Comparison of ENCODE assay signal across 42 cellular contexts in the genomic region with DNA sequence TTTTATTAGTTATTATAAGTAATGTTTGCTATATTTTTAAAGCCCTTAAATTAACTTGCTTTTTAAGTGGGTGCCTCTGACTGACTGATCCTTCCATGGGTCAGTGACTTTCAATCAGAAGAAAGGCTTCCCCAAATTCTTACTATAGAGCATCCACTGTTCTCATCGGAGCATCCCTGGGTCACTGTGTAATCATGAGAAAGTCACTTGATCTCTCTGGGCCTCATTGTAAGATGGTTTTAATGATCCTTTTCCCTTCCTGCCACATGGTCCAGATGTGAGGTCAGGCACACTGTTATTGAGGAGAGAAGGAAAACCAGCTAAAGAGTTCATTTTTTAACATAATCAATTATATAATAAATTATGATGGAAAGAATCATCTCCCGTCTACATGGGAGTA. TPM values are rescaled to one million over a fixed set of nuclear protein-coding genes. Genes with fewer than 3 reads are reported as not detected.
"Had no signal": no experiment of that assay in that cellular context is flagged by ENCODE, and none has a peak within 500 bp of the region (broad histone marks: within the 10 kb centered on the region; RNA-seq: fewer than 3 reads in every experiment).

No MANE protein-coding gene starts in this region.

- ATAC-seq: activated naive CD4-positive, alpha-beta T cell treated with anti-CD3 and anti-CD28 coated beads, Interleukin-2, amount 50 U/mL, for 72 hours; activated naive CD8-positive, alpha-beta T cell treated with anti-CD3 and anti-CD28 coated beads, Interleukin-2, amount 50 U/mL, for 24 hours; activated T-cell treated with anti-CD3 and anti-CD28 coated beads, Interleukin-2, amount 50 U/mL, for 4 hours; activated T-cell treated with anti-CD3 and anti-CD28 coated beads, Interleukin-2, amount 50 U/mL, for 72 hours; activated T-helper 17 cell treated with anti-CD3 and anti-CD28 coated beads, Interleukin-2, amount 50 U/mL, for 72 hours; body of pancreas had no signal

- DNase-seq: activated effector memory CD4-positive, alpha-beta T cell treated with anti-CD3 and anti-CD28 coated beads, Interleukin-2, amount 50 U/mL, for 16 hours; activated effector memory CD4-positive, alpha-beta T cell treated with Interleukin-2 at 50 U/mL for 16 hours; activated gamma-delta T cell; activated gamma-delta T cell treated with Interleukin-2 at 50 U/mL for 16 hours; activated naive CD4-positive, alpha-beta T cell; activated naive CD4-positive, alpha-beta T cell treated with anti-CD3 and anti-CD28 coated beads for 36 hours; activated naive CD4-positive, alpha-beta T cell treated with anti-CD3 and anti-CD28 coated beads, Interleukin-2, amount 10 ng/mL, durations not matched to agents 7 days and 5 days; activated naive CD4-positive, alpha-beta T cell treated with anti-CD3 and anti-CD28 coated beads, Interleukin-2, amount 50 U/mL, for 16 hours; activated naive CD4-positive, alpha-beta T cell treated with Interleukin-2 at 50 U/mL for 16 hours; activated naive CD8-positive, alpha-beta T cell treated with anti-CD3 and anti-CD28 coated beads for 36 hours; activated naive CD8-positive, alpha-beta T cell treated with anti-CD3 and anti-CD28 coated beads, Interleukin-2, amount 10 ng/mL, durations not matched to agents 7 days and 5 days; activated naive CD8-positive, alpha-beta T cell treated with anti-CD3 and anti-CD28 coated beads, Interleukin-2, amount 50 U/mL, for 24 hours; activated T-cell treated with anti-CD3 and anti-CD28 coated beads, Interleukin-2, amount 50 U/mL, for 1 hour; activated T-cell treated with anti-CD3 and anti-CD28 coated beads, Interleukin-2, amount 50 U/mL, for 24 hours; activated T-cell treated with anti-CD3 and anti-CD28 coated beads, Interleukin-2, amount 50 U/mL, for 4 hours; activated T-cell treated with anti-CD3 and anti-CD28 coated beads, Interleukin-2, amount 50 U/mL, for 48 hours; activated T-cell treated with anti-CD3 and anti-CD28 coated beads, Interleukin-2, amount 50 U/mL, for 72 hours; amniotic stem cell; amygdala; anterior cingulate cortex; aorta; body of pancreas; brain microvascular endothelial cell; caudate nucleus; central memory CD4-positive, alpha-beta T cell; cerebellar nuclear complex had no signal

- H3K4me3 Mint-ChIP-seq: activated naive CD4-positive, alpha-beta T cell treated with anti-CD3 and anti-CD28 coated beads for 36 hours; activated naive CD4-positive, alpha-beta T cell treated with anti-CD3 and anti-CD28 coated beads, Interleukin-2, amount 10 ng/mL, durations not matched to agents 7 days and 5 days; activated naive CD4-positive, alpha-beta T cell treated with anti-CD3 and anti-CD28 coated beads, Interleukin-2, amount 50 U/mL, for 24 hours; activated naive CD8-positive, alpha-beta T cell; activated naive CD8-positive, alpha-beta T cell treated with anti-CD3 and anti-CD28 coated beads for 36 hours; activated naive CD8-positive, alpha-beta T cell treated with anti-CD3 and anti-CD28 coated beads, Interleukin-2, amount 10 ng/mL, durations not matched to agents 7 days and 5 days; activated naive CD8-positive, alpha-beta T cell treated with anti-CD3 and anti-CD28 coated beads, Interleukin-2, amount 50 U/mL, for 24 hours; activated T-cell treated with anti-CD3 and anti-CD28 coated beads, Interleukin-2, amount 50 U/mL, for 24 hours; activated T-cell treated with anti-CD3 and anti-CD28 coated beads, Interleukin-2, amount 50 U/mL, for 4 hours; activated T-cell treated with anti-CD3 and anti-CD28 coated beads, Interleukin-2, amount 50 U/mL, for 72 hours; activated T-helper 1 cell treated with anti-CD3 and anti-CD28 coated beads, Interleukin-12 subunit alpha, Interleukin-12 subunit beta, Interleukin-2, Interleukin-4 antibody, amounts not matched to agents 30 ng/mL and 10 ng/mL and 1 ng/mL, durations not matched to agents 14 hours and 24 hours and 36 hours; activated T-helper 17 cell treated with anti-CD3 and anti-CD28 coated beads, Interleukin-2, amount 50 U/mL, for 72 hours; brain; central memory CD8-positive, alpha-beta T cell had no signal

- H3K4me1 Mint-ChIP-seq: activated naive CD4-positive, alpha-beta T cell treated with anti-CD3 and anti-CD28 coated beads, Interleukin-2, amount 10 ng/mL, durations not matched to agents 7 days and 5 days; activated naive CD4-positive, alpha-beta T cell treated with anti-CD3 and anti-CD28 coated beads, Interleukin-2, amount 50 U/mL, for 24 hours; activated naive CD8-positive, alpha-beta T cell treated with anti-CD3 and anti-CD28 coated beads for 36 hours; activated naive CD8-positive, alpha-beta T cell treated with anti-CD3 and anti-CD28 coated beads, Interleukin-2, amount 10 ng/mL, durations not matched to agents 7 days and 5 days; activated naive CD8-positive, alpha-beta T cell treated with anti-CD3 and anti-CD28 coated beads, Interleukin-2, amount 50 U/mL, for 24 hours; activated T-helper 17 cell treated with anti-CD3 and anti-CD28 coated beads, Interleukin-2, amount 50 U/mL, for 72 hours; brain; central memory CD8-positive, alpha-beta T cell had no signal

- H3K27me3 ChIP-seq: adrenal gland, ascending aorta, body of pancreas, brain microvascular endothelial cell, breast epithelium, cardiac muscle cell had no signal

- H3K27ac Mint-ChIP-seq: activated naive CD4-positive, alpha-beta T cell treated with anti-CD3 and anti-CD28 coated beads for 36 hours; activated naive CD4-positive, alpha-beta T cell treated with anti-CD3 and anti-CD28 coated beads, Interleukin-2, amount 10 ng/mL, durations not matched to agents 7 days and 5 days; activated naive CD4-positive, alpha-beta T cell treated with anti-CD3 and anti-CD28 coated beads, Interleukin-2, amount 50 U/mL, for 24 hours; activated naive CD4-positive, alpha-beta T cell treated with anti-CD3 and anti-CD28 coated beads, Interleukin-2, amount 50 U/mL, for 72 hours; activated naive CD8-positive, alpha-beta T cell; activated naive CD8-positive, alpha-beta T cell treated with anti-CD3 and anti-CD28 coated beads for 36 hours; activated naive CD8-positive, alpha-beta T cell treated with anti-CD3 and anti-CD28 coated beads, Interleukin-2, amount 10 ng/mL, durations not matched to agents 7 days and 5 days; activated naive CD8-positive, alpha-beta T cell treated with anti-CD3 and anti-CD28 coated beads, Interleukin-2, amount 50 U/mL, for 24 hours; activated T-cell treated with anti-CD3 and anti-CD28 coated beads, Interleukin-2, amount 50 U/mL, for 24 hours; activated T-cell treated with anti-CD3 and anti-CD28 coated beads, Interleukin-2, amount 50 U/mL, for 72 hours; activated T-helper 1 cell treated with anti-CD3 and anti-CD28 coated beads, Interleukin-12 subunit alpha, Interleukin-12 subunit beta, Interleukin-2, Interleukin-4 antibody, amounts not matched to agents 30 ng/mL and 10 ng/mL and 1 ng/mL, durations not matched to agents 14 hours and 24 hours and 36 hours; activated T-helper 17 cell treated with anti-CD3 and anti-CD28 coated beads, Interleukin-2, amount 50 U/mL, for 72 hours; activated T-helper 2 cell treated with anti-CD3 and anti-CD28 coated beads, Interferon-gamma antibody, Interleukin-2, Interleukin-4, amounts not matched to agents 10 μg/mL and 5 μg/mL and 100 μg/mL, durations not matched to agents 14 hours and 24 hours and 36 hours; brain had no signal

- H3K27me3 Mint-ChIP-seq: activated naive CD4-positive, alpha-beta T cell treated with anti-CD3 and anti-CD28 coated beads, Interleukin-2, amount 50 U/mL, for 24 hours; activated naive CD8-positive, alpha-beta T cell; activated naive CD8-positive, alpha-beta T cell treated with anti-CD3 and anti-CD28 coated beads for 36 hours; activated naive CD8-positive, alpha-beta T cell treated with anti-CD3 and anti-CD28 coated beads, Interleukin-2, amount 10 ng/mL, durations not matched to agents 7 days and 5 days; activated naive CD8-positive, alpha-beta T cell treated with anti-CD3 and anti-CD28 coated beads, Interleukin-2, amount 50 U/mL, for 24 hours; activated T-cell treated with anti-CD3 and anti-CD28 coated beads, Interleukin-2, amount 50 U/mL, for 24 hours; activated T-helper 17 cell treated with anti-CD3 and anti-CD28 coated beads, Interleukin-2, amount 50 U/mL, for 72 hours; brain; central memory CD8-positive, alpha-beta T cell had no signal

- H3K9me3 ChIP-seq: adrenal gland, ascending aorta, body of pancreas, breast epithelium had no signal

- H3K4me1 ChIP-seq: adrenal gland, body of pancreas, breast epithelium had no signal

- H3K9me3 Mint-ChIP-seq: activated naive CD4-positive, alpha-beta T cell treated with anti-CD3 and anti-CD28 coated beads for 36 hours; activated naive CD4-positive, alpha-beta T cell treated with anti-CD3 and anti-CD28 coated beads, Interleukin-2, amount 10 ng/mL, durations not matched to agents 7 days and 5 days; activated naive CD4-positive, alpha-beta T cell treated with anti-CD3 and anti-CD28 coated beads, Interleukin-2, amount 50 U/mL, for 24 hours; activated naive CD4-positive, alpha-beta T cell treated with anti-CD3 and anti-CD28 coated beads, Interleukin-2, amount 50 U/mL, for 72 hours; activated naive CD8-positive, alpha-beta T cell treated with anti-CD3 and anti-CD28 coated beads for 36 hours; activated naive CD8-positive, alpha-beta T cell treated with anti-CD3 and anti-CD28 coated beads, Interleukin-2, amount 10 ng/mL, durations not matched to agents 7 days and 5 days; activated naive CD8-positive, alpha-beta T cell treated with anti-CD3 and anti-CD28 coated beads, Interleukin-2, amount 50 U/mL, for 24 hours; activated T-cell treated with anti-CD3 and anti-CD28 coated beads, Interleukin-2, amount 50 U/mL, for 24 hours; activated T-cell treated with anti-CD3 and anti-CD28 coated beads, Interleukin-2, amount 50 U/mL, for 4 hours; activated T-cell treated with anti-CD3 and anti-CD28 coated beads, Interleukin-2, amount 50 U/mL, for 72 hours; activated T-helper 1 cell treated with anti-CD3 and anti-CD28 coated beads, Interleukin-12 subunit alpha, Interleukin-12 subunit beta, Interleukin-2, Interleukin-4 antibody, amounts not matched to agents 30 ng/mL and 10 ng/mL and 1 ng/mL, durations not matched to agents 14 hours and 24 hours and 36 hours; activated T-helper 17 cell treated with anti-CD3 and anti-CD28 coated beads, Interleukin-2, amount 50 U/mL, for 72 hours; activated T-helper 2 cell treated with anti-CD3 and anti-CD28 coated beads, Interferon-gamma antibody, Interleukin-2, Interleukin-4, amounts not matched to agents 10 μg/mL and 5 μg/mL and 100 μg/mL, durations not matched to agents 14 hours and 24 hours and 36 hours; brain; central memory CD8-positive, alpha-beta T cell had no signal

- H3K27ac ChIP-seq: adrenal gland, ascending aorta, body of pancreas, brain microvascular endothelial cell, breast epithelium, cardiac muscle cell had no signal

- H3K4me3 ChIP-seq: adrenal gland, ascending aorta, body of pancreas, breast epithelium, cardiac muscle cell had no signal

- H3K36me3 ChIP-seq: ascending aorta, brain microvascular endothelial cell, breast epithelium, cardiac muscle cell had no signal

RNA-seq across cellular contexts. Expression of a gene that starts 31.6 kb away (rescaled TPM):
- total RNA-seq: activated naive CD8-positive, alpha-beta T cell treated with anti-CD3 and anti-CD28 coated beads for 36 hours; activated T-helper 1 cell treated with anti-CD3 and anti-CD28 coated beads, Interleukin-12 subunit alpha, Interleukin-12 subunit beta, Interleukin-2, Interleukin-4 antibody, amounts not matched to agents 30 ng/mL and 10 ng/mL and 1 ng/mL, durations not matched to agents 14 hours and 24 hours and 36 hours; activated T-helper 2 cell treated with anti-CD3 and anti-CD28 coated beads, Interferon-gamma antibody, Interleukin-2, Interleukin-4, amounts not matched to agents 10 μg/mL and 5 μg/mL and 100 μg/mL, durations not matched to agents 14 hours and 24 hours and 36 hours; adrenal gland; ascending aorta; body of pancreas; breast epithelium; bronchial epithelial cell; cardiac muscle cell; cardiac septum; chondrocyte had no signal
- polyA plus RNA-seq: adipose tissue, adrenal gland, aorta, cardiac muscle cell had no signal
